In the genomic region with DNA sequence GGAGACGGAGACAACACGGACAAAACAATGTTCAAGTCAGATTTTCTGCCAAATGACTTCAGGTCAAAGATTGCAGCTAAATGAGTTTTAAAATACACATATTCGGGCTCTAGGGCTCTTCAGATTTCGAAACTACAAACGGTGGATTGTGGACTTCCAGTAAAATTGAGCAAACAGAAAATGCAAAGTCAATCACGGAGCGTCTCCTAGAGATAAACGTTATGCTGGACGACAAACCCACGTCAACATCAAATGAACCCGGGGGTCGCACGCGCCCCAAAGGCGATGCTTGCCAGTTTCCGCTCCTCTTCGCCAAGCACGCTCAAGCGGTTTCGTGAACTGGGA, we compare ENCODE assay signal across 8 cellular contexts. TPM values are rescaled to one million over a fixed set of nuclear protein-coding genes. Genes with fewer than 3 reads are reported as not detected.
DNase-seq lines count a peak whose midpoint lies in the region; ATAC-seq and TF ChIP-seq lines count a peak whose summit lies in the region.

No MANE protein-coding gene starts in this region.

- peaks cover 26% of the 10 kb centered on the region for H3K36me3 Mint-ChIP-seq in CD8-positive, alpha-beta T cell
- H3K36me3 Mint-ChIP-seq in activated naive CD8-positive, alpha-beta T cell treated with anti-CD3 and anti-CD28 coated beads for 36 hours = peaks cover 23% of the 10 kb centered on the region
- H3K36me3 Mint-ChIP-seq in stimulated activated naive B cell treated with anti-CD40 and anti-IgM and Interleukin-4, amounts not matched to agents 10 μg/mL and 1 μg/mL and 100 μg/mL, for 72 hours = peaks cover 13 to 23% of the 10 kb centered on the region in 2 donors

- peak overlapping the region; percentile 96 for H3K4me3 Mint-ChIP-seq in CD8-positive, alpha-beta T cell
- peak overlapping the region; percentile 89 for H3K4me3 Mint-ChIP-seq in activated naive CD8-positive, alpha-beta T cell treated with anti-CD3 and anti-CD28 coated beads for 36 hours
- H3K4me3 Mint-ChIP-seq in stimulated activated naive B cell treated with anti-CD40 and anti-IgM and Interleukin-4, amounts not matched to agents 10 μg/mL and 1 μg/mL and 100 μg/mL, for 72 hours = peak overlapping the region; percentile 97 to 99

- peaks cover 29% of the 10 kb centered on the region for H3K4me1 ChIP-seq in CD8-positive, alpha-beta T cell (ENCODE audit: insufficient read depth, low read length)
- no peaks in the 10 kb centered on the region for H3K4me1 ChIP-seq in iPS-18a (ENCODE audit: control insufficient read depth, low read depth, low read length)

- H3K4me3 ChIP-seq in CD8-positive, alpha-beta T cell (ENCODE audit: low read depth, low read length) = peak overlapping the region; percentile 87
- H3K4me3 ChIP-seq in iPS-18a (ENCODE audit: low read length) = peak overlapping the region; percentile 99

- peak in 1 of 7 experiments; percentile 2 for DNase-seq in CD8-positive, alpha-beta T cell
- DNase-seq in activated naive CD8-positive, alpha-beta T cell treated with anti-CD3 and anti-CD28 coated beads for 36 hours = no peak
- DNase-seq in stimulated activated naive B cell treated with anti-CD40 and anti-IgM and Interleukin-4, amounts not matched to agents 10 μg/mL and 1 μg/mL and 100 μg/mL, for 72 hours = no peak
- no peak for DNase-seq in stimulated activated CD4-positive, alpha-beta T cell treated with anti-CD3 and anti-CD28 coated beads, Interleukin-1b, Interleukin-23, amount 100 ng/mL, for 48 hours
- no peak for DNase-seq in NCI-H69 (lab: John Stamatoyannopoulos, UW)

- H3K27ac ChIP-seq in CD8-positive, alpha-beta T cell (ENCODE audit: low read depth, low read length) = peak overlapping the region; percentile 81
- no peak overlapping the region for H3K27ac ChIP-seq in iPS-18a (ENCODE audit: low read length)

- CTCF ChIA-PET in CD8-positive, alpha-beta T cell (lab: Charles Lee) = interaction anchor here (1.1 to 4.8 kb wide), 3 partner anchors 42 to 98 kb away, joined by 3 to 43 read pairs (median 22); no protein-coding TSS in a partner anchor

- ATAC-seq in CD8-positive, alpha-beta T cell = peak; percentile 6
- ATAC-seq in HG03066 (IDR thresholded peaks at IDR 0.05; ENCODE audit: low read depth, unreplicated experiment) (peak; percentile 2), GM21619 (IDR thresholded peaks at IDR 0.05; ENCODE audit: unreplicated experiment) (no peak)
- no peak for ATAC-seq in stimulated activated naive B cell treated with anti-CD40 and anti-IgM and Interleukin-4, amounts not matched to agents 10 μg/mL and 1 μg/mL and 100 μg/mL, for 72 hours (replicated peaks)

- intact Hi-C loops in CD8-positive, alpha-beta T cell (cut with DNase I, micrococcal nuclease) = loop anchor here (1.0 to 5.0 kb wide), 3 partner anchors 38 to 281 kb away; a partner anchor contains a TSS

- H3K9me3 Mint-ChIP-seq in CD8-positive, alpha-beta T cell = no peaks in the 10 kb centered on the region
- H3K9me3 Mint-ChIP-seq in activated naive CD8-positive, alpha-beta T cell treated with anti-CD3 and anti-CD28 coated beads for 36 hours = no peaks in the 10 kb centered on the region
- H3K9me3 Mint-ChIP-seq in stimulated activated naive B cell treated with anti-CD40 and anti-IgM and Interleukin-4, amounts not matched to agents 10 μg/mL and 1 μg/mL and 100 μg/mL, for 72 hours = no peaks in the 10 kb centered on the region

- H3K9me3 ChIP-seq in CD8-positive, alpha-beta T cell (ENCODE audit: low read length) = no peaks in the 10 kb centered on the region
- H3K9me3 ChIP-seq in iPS-18a (ENCODE audit: control insufficient read depth, low read depth, low read length) = no peaks in the 10 kb centered on the region

- POLR2A ChIA-PET in CD8-positive, alpha-beta T cell (lab: Charles Lee) = interaction anchor here (0.9 to 4.3 kb wide), 7 partner anchors 37 to 99 kb away, joined by 3 to 41 read pairs (median 5); a partner anchor contains a TSS

- H3K27me3 ChIP-seq in CD8-positive, alpha-beta T cell (ENCODE audit: insufficient read depth, low read length) = no peaks in the 10 kb centered on the region
- H3K27me3 ChIP-seq in iPS-18a (ENCODE audit: control insufficient read depth, insufficient read depth, low read length) = no peaks in the 10 kb centered on the region

- H3K27me3 Mint-ChIP-seq in CD8-positive, alpha-beta T cell (ENCODE audit: low read depth) = no peaks in the 10 kb centered on the region
- H3K27me3 Mint-ChIP-seq in activated naive CD8-positive, alpha-beta T cell treated with anti-CD3 and anti-CD28 coated beads for 36 hours = no peaks in the 10 kb centered on the region
- no peaks in the 10 kb centered on the region for H3K27me3 Mint-ChIP-seq in stimulated activated naive B cell treated with anti-CD40 and anti-IgM and Interleukin-4, amounts not matched to agents 10 μg/mL and 1 μg/mL and 100 μg/mL, for 72 hours

- peaks cover 44% of the 10 kb centered on the region for H3K4me1 Mint-ChIP-seq in CD8-positive, alpha-beta T cell (ENCODE audit: low read depth)
- H3K4me1 Mint-ChIP-seq in activated naive CD8-positive, alpha-beta T cell treated with anti-CD3 and anti-CD28 coated beads for 36 hours = peaks cover 41% of the 10 kb centered on the region
- peaks cover 27 to 40% of the 10 kb centered on the region in 2 donors for H3K4me1 Mint-ChIP-seq in stimulated activated naive B cell treated with anti-CD40 and anti-IgM and Interleukin-4, amounts not matched to agents 10 μg/mL and 1 μg/mL and 100 μg/mL, for 72 hours

- no peaks in the 10 kb centered on the region for H3K36me3 ChIP-seq in CD8-positive, alpha-beta T cell (ENCODE audit: insufficient read depth, low read length)
- H3K36me3 ChIP-seq in iPS-18a (ENCODE audit: control insufficient read depth, low read depth, low read length) = no peaks in the 10 kb centered on the region

- H3K9ac ChIP-seq in iPS-18a (ENCODE audit: low read length) = peak overlapping the region; percentile 80

- H3K27ac Mint-ChIP-seq in CD8-positive, alpha-beta T cell = peak overlapping the region; percentile 96
- peak overlapping the region; percentile 95 for H3K27ac Mint-ChIP-seq in activated naive CD8-positive, alpha-beta T cell treated with anti-CD3 and anti-CD28 coated beads for 36 hours
- H3K27ac Mint-ChIP-seq in stimulated activated naive B cell treated with anti-CD40 and anti-IgM and Interleukin-4, amounts not matched to agents 10 μg/mL and 1 μg/mL and 100 μg/mL, for 72 hours = peak overlapping the region; percentile 96

- no peak for TF ChIP-seq CTCF in CD8-positive, alpha-beta T cell (IDR thresholded peaks at IDR 0.05)

RNA-seq across cellular contexts. Expression of a gene that starts 0.5 kb away (rescaled TPM):
- total RNA-seq in CD8-positive, alpha-beta T cell = 10 to 100 TPM; 20.0 to 21.3 TPM
- total RNA-seq in activated naive CD8-positive, alpha-beta T cell treated with anti-CD3 and anti-CD28 coated beads for 36 hours = 10 to 100 TPM; 83.8 to 84.8 TPM

RNA-seq across cellular contexts. Expression of a gene that starts 38.5 kb away (rescaled TPM):
- 10 to 100 TPM in 1 of 2 experiments, 1 to 10 TPM in 1; 9.7 to 10.2 TPM for total RNA-seq in CD8-positive, alpha-beta T cell
- 1 to 10 TPM; 7.1 to 8.6 TPM for total RNA-seq in activated naive CD8-positive, alpha-beta T cell treated with anti-CD3 and anti-CD28 coated beads for 36 hours

RNA-seq across cellular contexts. Expression of a gene that starts 44.5 kb away (rescaled TPM):
- under 1 TPM; 0.25 to 0.27 TPM for total RNA-seq in CD8-positive, alpha-beta T cell
- 1 to 10 TPM; 2.8 to 2.9 TPM for total RNA-seq in activated naive CD8-positive, alpha-beta T cell treated with anti-CD3 and anti-CD28 coated beads for 36 hours

Comparison
In these comparisons a context has a peak if more than half of its experiments do, and no peak if none do; other contexts are left out.
1. ATAC-seq: peak in CD8-positive, alpha-beta T cell (single experiment) and HG03066 (single experiment); none in stimulated activated naive B cell treated with anti-CD40 and anti-IgM and Interleukin-4, amounts not matched to agents 10 μg/mL and 1 μg/mL and 100 μg/mL, for 72 hours (0 of 2) and GM21619 (single experiment).
2. Peak in every context shown above with its lines, with median percentiles within 50 percentile points of each other: H3K27ac Mint-ChIP-seq and H3K4me3 Mint-ChIP-seq.